In the genomic region with DNA sequence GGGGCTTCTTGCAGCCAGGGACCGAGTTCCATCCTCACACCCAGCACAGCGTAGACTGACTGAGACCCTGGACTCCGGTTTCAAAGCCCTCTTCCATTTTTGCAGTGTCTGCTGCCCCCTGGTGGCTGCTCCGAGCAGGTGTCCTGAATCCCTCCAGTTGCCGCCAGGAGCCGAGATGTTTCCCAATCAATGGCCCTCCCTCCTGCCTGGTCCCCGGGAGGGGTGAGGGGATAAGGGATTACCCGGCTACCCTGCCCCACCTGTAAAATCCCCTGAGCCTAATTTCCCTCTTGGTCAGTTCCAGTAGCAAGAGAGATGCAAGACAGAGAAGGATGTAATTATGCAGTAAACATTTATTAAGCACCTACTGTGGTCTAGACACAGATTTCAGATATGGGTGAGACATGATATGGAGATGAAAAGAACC, we compare ENCODE assay signal across 8 cellular contexts. TPM values are rescaled to one million over a fixed set of nuclear protein-coding genes. Genes with fewer than 3 reads are reported as not detected.
DNase-seq lines count a peak whose midpoint lies in the region; ATAC-seq and TF ChIP-seq lines count a peak whose summit lies in the region.

No MANE protein-coding gene starts in this region.

- H3K27ac ChIP-seq in SK-N-MC (no peak overlapping the region), upper lobe of right lung (no peak overlapping the region)

- H3K9ac ChIP-seq in SK-N-MC (ENCODE audit: insufficient read length): no peak overlapping the region

- peak; percentile 94 for TF ChIP-seq CTCF in upper lobe of right lung (IDR thresholded peaks at IDR 0.05)

- peak; percentile 42 for DNase-seq in DMS79 treated with DMSO at 0.1 percent for 48 hours (lab: John Stamatoyannopoulos, UW)
- DNase-seq in M059J (ENCODE audit: low read depth): peak; percentile 51
- DNase-seq in SK-N-MC (ENCODE audit: low read depth, low spot score): peak; percentile 58
- peak; percentile 73 for DNase-seq in activated naive CD4-positive, alpha-beta T cell treated with anti-CD3 and anti-CD28 coated beads, Interleukin-2, amount 50 U/mL, for 16 hours
- DNase-seq in head of caudate nucleus: peak; percentile 49 to 91 (median 78)
- peak; percentile 47 to 96 (median 78) for DNase-seq in posterior cingulate gyrus
- DNase-seq in upper lobe of right lung: peak; percentile 82
- no peak for DNase-seq in GOT3 (lab: John Stamatoyannopoulos, UW)

- H3K27me3 ChIP-seq in upper lobe of right lung: no peaks in the 10 kb centered on the region

- intact Hi-C loops in head of caudate nucleus (cut with DNase I) (loop anchor here (5.0 to 10.0 kb wide), 2 partner anchors 289 to 377 kb away; no protein-coding TSS in a partner anchor), posterior cingulate gyrus (cut with DNase I) (loop anchor here (1.0 to 5.0 kb wide), 3 partner anchors 290 to 422 kb away; no protein-coding TSS in a partner anchor), upper lobe of right lung (cut with DNase I) (no loop called here)

- no peak overlapping the region for H3K4me3 ChIP-seq in SK-N-MC
- H3K4me3 ChIP-seq in upper lobe of right lung: no peak overlapping the region

- H3K36me3 ChIP-seq in SK-N-MC (ENCODE audit: insufficient read depth, low read length) (no peaks in the 10 kb centered on the region), upper lobe of right lung (no peaks in the 10 kb centered on the region)

- H3K4me1 ChIP-seq in upper lobe of right lung: no peaks in the 10 kb centered on the region

- ATAC-seq in upper lobe of right lung: peak; percentile 86

- H3K9me3 ChIP-seq in SK-N-MC (ENCODE audit: low read depth, low read length): no peaks in the 10 kb centered on the region
- no peaks in the 10 kb centered on the region for H3K9me3 ChIP-seq in upper lobe of right lung

RNA-seq across cellular contexts. Expression of a gene that starts 55.0 kb away (rescaled TPM):
- 2.3 and 3.9 TPM in 2 replicates for total RNA-seq in M059J (2014; rRNA removed; shearing (Covaris generic))
- 25.3 TPM for total RNA-seq in upper lobe of right lung
